Comparison of ENCODE assay signal across 26 cellular contexts in the genomic region with DNA sequence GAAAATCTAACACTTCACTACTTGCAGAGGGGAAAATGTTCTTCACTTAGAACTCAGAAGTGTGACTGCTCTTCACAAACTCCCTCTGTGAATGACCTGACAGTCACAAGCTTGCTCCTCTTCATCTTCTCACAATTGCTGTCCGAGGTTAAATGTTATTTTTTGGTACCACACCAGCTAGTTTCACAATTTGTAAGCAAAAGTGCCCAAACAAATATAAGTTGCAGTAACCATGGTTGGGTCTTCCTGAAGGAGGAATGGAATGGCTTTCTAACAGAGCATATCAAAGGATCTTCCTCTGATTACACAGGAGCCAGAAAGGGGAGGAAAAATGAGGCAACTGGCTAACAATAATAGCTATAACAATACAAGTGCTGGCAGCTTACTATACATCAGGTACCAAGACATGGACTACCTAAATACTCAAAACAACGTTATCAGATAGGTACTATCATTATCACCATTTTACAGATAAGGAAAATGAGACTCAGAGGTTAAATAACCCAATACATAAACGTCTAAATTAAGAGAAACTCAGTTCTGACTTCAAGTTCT.
A peak's percentile ranks its signal among the peaks of the same experiment; 100 is the strongest.
DNase-seq lines count a peak whose midpoint lies in the region; ATAC-seq, FAIRE-seq and TF ChIP-seq lines count a peak whose summit lies in the region.
"Had no signal": no experiment of that assay in that cellular context is flagged by ENCODE, and none has a peak within 500 bp of the region (broad histone marks: within the 10 kb centered on the region; RNA-seq: fewer than 3 reads in every experiment).

No MANE protein-coding gene starts in this region.

- no peaks in the 10 kb centered on the region for H3K27me3 Mint-ChIP-seq in Caco-2 (ENCODE audit: insufficient read depth, unreplicated experiment)
- H3K27me3 Mint-ChIP-seq: activated naive CD4-positive, alpha-beta T cell treated with anti-CD3 and anti-CD28 coated beads, Interleukin-2, amount 50 U/mL, for 24 hours had no signal

- H3K4me3 ChIP-seq in GM23248 (no peak overlapping the region), ascending aorta (no peak overlapping the region), keratinocyte (ENCODE audit: control insufficient read depth in 2 of 3, extremely low read depth in 1 of 3, insufficient read depth in 2 of 3, low read depth in 1 of 3, low read length in 3 of 3) (no peak overlapping the region), Caco-2 (ENCODE audit: low read depth, low read length) (no peak overlapping the region)
- H3K4me3 ChIP-seq: esophagus squamous epithelium, SJSA1, upper lobe of right lung had no signal

- H3F3A ChIP-seq in GM23248 (ENCODE audit: insufficient read depth), result peaks cover 29% of the 10 kb centered on the region

- H3K27me3 ChIP-seq in GM23248 (replicated peaks; ENCODE audit: insufficient read depth), result no peaks in the 10 kb centered on the region
- H3K27me3 ChIP-seq in ascending aorta, result no peaks in the 10 kb centered on the region
- no peaks in the 10 kb centered on the region for H3K27me3 ChIP-seq in keratinocyte (ENCODE audit: control insufficient read depth, extremely low read depth, insufficient read depth, low read length)
- no peaks in the 10 kb centered on the region for H3K27me3 ChIP-seq in Caco-2 (replicated peaks; ENCODE audit: control insufficient read depth, insufficient read depth, low read length)
- H3K27me3 ChIP-seq: esophagus squamous epithelium, SJSA1, upper lobe of right lung had no signal

- FAIRE-seq in keratinocyte (lab: Jason Lieb, UNC), result peak; percentile 51
- FAIRE-seq: G401.6 had no signal

- H3K36me3 ChIP-seq in GM23248 (ENCODE audit: low read depth) (0 out of 2 replicates have a peak, but pooled peaks cover 6% of the 10 kb centered on the region), ascending aorta (peaks cover 0 to 3% of the 10 kb centered on the region in 2 donors), keratinocyte (ENCODE audit: control insufficient read depth in 2 of 2, extremely low read depth in 1 of 2, insufficient read depth in 2 of 2, low read length in 2 of 2) (peaks cover 3 to 5% of the 10 kb centered on the region in 2 experiments), Caco-2 (ENCODE audit: control insufficient read depth, insufficient read depth, low read length) (no peaks in the 10 kb centered on the region)

- H3K4me3 Mint-ChIP-seq in Caco-2 (ENCODE audit: unreplicated experiment), result no peak overlapping the region
- H3K4me3 Mint-ChIP-seq: activated CD8-positive, alpha-beta T cell treated with anti-CD3 and anti-CD28 coated beads, Interleukin-2, amount 10 ng/mL, durations not matched to agents 7 days and 5 days; activated naive CD4-positive, alpha-beta T cell treated with anti-CD3 and anti-CD28 coated beads, Interleukin-2, amount 50 U/mL, for 24 hours; naive thymus-derived CD8-positive, alpha-beta T cell; stimulated activated effector memory CD8-positive, alpha-beta T cell treated with anti-CD3 and anti-CD28 coated beads, Interleukin-12 subunit alpha, Interleukin-12 subunit beta, amount 100 ng/mL, for 72 hours; T-helper 17 cell had no signal

- no peak for TF ChIP-seq CTCF in ascending aorta (IDR thresholded peaks at IDR 0.05)
- TF ChIP-seq CTCF in keratinocyte (optimal IDR thresholded peaks at IDR 0.05 in 1 of 3, IDR thresholded peaks at IDR 0.05 in 1 of 3, conservative IDR thresholded peaks at IDR 0.05 in 1 of 3; ENCODE audit: extremely low read depth in 1 of 3, insufficient read depth in 2 of 3, low read length in 3 of 3), result no peak
- TF ChIP-seq CTCF in Caco-2 (IDR thresholded peaks at IDR 0.05; ENCODE audit: insufficient read depth in 1 of 2, low read depth in 1 of 2, low read length in 1 of 2, severe bottlenecking in 1 of 2, unreplicated experiment in 1 of 2), result no peak

- H3K4me1 ChIP-seq in GM23248 (ENCODE audit: insufficient read depth) (peaks cover 48% of the 10 kb centered on the region), ascending aorta (peaks cover 5 to 39% of the 10 kb centered on the region in 2 donors), keratinocyte (ENCODE audit: control insufficient read depth, extremely low read depth, insufficient read depth, low read length) (peaks cover 12% of the 10 kb centered on the region), Caco-2 (no peaks in the 10 kb centered on the region)

- dilution Hi-C loops in keratinocyte (cut with MboI; ENCODE audit: extremely low pct_ligation_motif_present, low sequenced_read_pairs), result no loop called here

- H2AFZ ChIP-seq in GM23248 (no peak overlapping the region), keratinocyte (ENCODE audit: control insufficient read depth, low read length) (no peak overlapping the region)

- peaks cover 1% of the 10 kb centered on the region for H3K9me1 ChIP-seq in keratinocyte (ENCODE audit: control insufficient read depth, extremely low read depth, insufficient read depth, low read length)

- DNase-seq in GM23248 (no peak), ascending aorta (ENCODE audit: low spot score in 2 of 2) (no peak), keratinocyte (ENCODE audit: low read depth, low spot score) (no peak), sciatic nerve (ENCODE audit: low spot score) (no peak), SHP77 (lab: John Stamatoyannopoulos, UW) (no peak), Caco-2 (no peak), MV-4-11 (lab: John Stamatoyannopoulos, UW) (no peak), HUDEP-2 (lab: John Stamatoyannopoulos, UW; ENCODE audit: unreplicated experiment in 76 of 76) (no peak)
- DNase-seq: activated CD8-positive, alpha-beta T cell treated with anti-CD3 and anti-CD28 coated beads, Interleukin-2, amount 10 ng/mL, durations not matched to agents 7 days and 5 days; aorta; caudate nucleus; esophagus squamous epithelium; left ventricle myocardium superior; naive thymus-derived CD8-positive, alpha-beta T cell; NCI-H2029; NCI-H526 treated with DMSO at 0.1 percent for 48 hours; retina; stimulated activated CD4-positive, alpha-beta T cell treated with anti-CD3 and anti-CD28 coated beads, Interleukin-4, amount 100 ng/mL, for 24 hours; substantia nigra; T-helper 17 cell; upper lobe of right lung had no signal

- WGBS in GM23248 (ENCODE audit: low coverage in 1 of 2, low lambda C conversion rate in 2 of 2, missing lambda C conversion rate in 2 of 2), 2 experiments, result 25 to 26% methylated on average over 3 of the region's 3 CpGs

- H3K9me3 ChIP-seq in GM23248 (ENCODE audit: low read depth) (no peaks in the 10 kb centered on the region), ascending aorta (no peaks in the 10 kb centered on the region), keratinocyte (ENCODE audit: control insufficient read depth, low read depth, low read length) (no peaks in the 10 kb centered on the region), Caco-2 (no peaks in the 10 kb centered on the region)
- H3K9me3 ChIP-seq: esophagus squamous epithelium, SJSA1, upper lobe of right lung had no signal

- H3K4me2 ChIP-seq in GM23248 (ENCODE audit: unreplicated experiment) (peak overlapping the region; percentile 39), keratinocyte (ENCODE audit: control insufficient read depth, extremely low read depth, insufficient read depth, low read depth, low read length) (no peak overlapping the region)

- no peaks in the 10 kb centered on the region for H3K9me2 ChIP-seq in GM23248 (ENCODE audit: insufficient read depth)

- no peaks in the 10 kb centered on the region for H3K4me1 Mint-ChIP-seq in Caco-2 (ENCODE audit: low read depth, unreplicated experiment)
- H3K4me1 Mint-ChIP-seq: activated naive CD4-positive, alpha-beta T cell treated with anti-CD3 and anti-CD28 coated beads, Interleukin-2, amount 50 U/mL, for 24 hours; naive thymus-derived CD8-positive, alpha-beta T cell had no signal

- H3K9ac ChIP-seq in GM23248 (peak overlapping the region; percentile 19; the same call in 1 of the 2 replicates), keratinocyte (ENCODE audit: control insufficient read depth, extremely low read depth, insufficient read depth, low read length) (no peak overlapping the region)

- in situ Hi-C loops in GM23248 (cut with MboI), result no loop called here

- intact Hi-C loops in ascending aorta (cut with DNase I) (loop anchor here (5.0 kb wide), 1 partner anchor 150 kb away; no protein-coding TSS in a partner anchor), sciatic nerve (cut with DNase I) (no loop called here), Caco-2 (cut with micrococcal nuclease; ENCODE audit: unreplicated experiment) (no loop called here)

- no peaks in the 10 kb centered on the region for H4K20me1 ChIP-seq in GM23248 (ENCODE audit: insufficient read depth)
- no peaks in the 10 kb centered on the region for H4K20me1 ChIP-seq in keratinocyte (ENCODE audit: control insufficient read depth, extremely low read depth, insufficient read depth, low read length)

- H3K9me3 Mint-ChIP-seq in Caco-2 (ENCODE audit: unreplicated experiment), result no peaks in the 10 kb centered on the region
- H3K9me3 Mint-ChIP-seq: activated naive CD4-positive, alpha-beta T cell treated with anti-CD3 and anti-CD28 coated beads, Interleukin-2, amount 50 U/mL, for 24 hours; activated T-helper 2 cell treated with anti-CD3 and anti-CD28 coated beads, Interferon-gamma antibody, Interleukin-2, Interleukin-4, amounts not matched to agents 10 μg/mL and 5 μg/mL and 100 μg/mL, durations not matched to agents 14 hours and 24 hours and 36 hours; stimulated activated effector memory CD8-positive, alpha-beta T cell treated with anti-CD3 and anti-CD28 coated beads, Interleukin-12 subunit alpha, Interleukin-12 subunit beta, amount 100 ng/mL, for 72 hours had no signal

- POLR2A ChIA-PET in Caco-2 (lab: Charles Lee), result no interaction called here

- CTCF ChIA-PET in Caco-2 (lab: Charles Lee), result interaction anchor here (0.6 kb wide), 1 partner anchor 64 kb away, joined by 4 read pairs; no protein-coding TSS in a partner anchor

- no TSS peak for BruUV-seq in Caco-2 (replicated peaks; lab: Mats Ljungman, UMichigan)

- H3K36me3 Mint-ChIP-seq in Caco-2 (ENCODE audit: insufficient read depth, unreplicated experiment), result peaks cover 17% of the 10 kb centered on the region
- H3K36me3 Mint-ChIP-seq: activated naive CD4-positive, alpha-beta T cell treated with anti-CD3 and anti-CD28 coated beads, Interleukin-2, amount 50 U/mL, for 24 hours; naive thymus-derived CD8-positive, alpha-beta T cell; stimulated activated effector memory CD8-positive, alpha-beta T cell treated with anti-CD3 and anti-CD28 coated beads, Interleukin-12 subunit alpha, Interleukin-12 subunit beta, amount 100 ng/mL, for 72 hours had no signal

- peaks cover 94% of the 10 kb centered on the region for H3K79me2 ChIP-seq in GM23248 (ENCODE audit: insufficient read depth)
- H3K79me2 ChIP-seq in keratinocyte (ENCODE audit: control insufficient read depth, insufficient read depth, low read length), result peaks cover 50% of the 10 kb centered on the region

- peak; percentile 38 for ATAC-seq in sciatic nerve
- ATAC-seq: activated CD8-positive, alpha-beta T cell treated with anti-CD3 and anti-CD28 coated beads, Interleukin-2, amount 10 ng/mL, durations not matched to agents 7 days and 5 days; left ventricle myocardium superior; naive thymus-derived CD8-positive, alpha-beta T cell; stimulated activated effector memory CD8-positive, alpha-beta T cell treated with anti-CD3 and anti-CD28 coated beads, Interleukin-12 subunit alpha, Interleukin-12 subunit beta, amount 100 ng/mL, for 72 hours; T-helper 17 cell; upper lobe of right lung had no signal

- H3K27ac Mint-ChIP-seq in Caco-2 (ENCODE audit: unreplicated experiment), result no peak overlapping the region
- H3K27ac Mint-ChIP-seq: activated CD8-positive, alpha-beta T cell treated with anti-CD3 and anti-CD28 coated beads, Interleukin-2, amount 10 ng/mL, durations not matched to agents 7 days and 5 days; activated naive CD4-positive, alpha-beta T cell treated with anti-CD3 and anti-CD28 coated beads, Interleukin-2, amount 50 U/mL, for 24 hours; activated T-helper 2 cell treated with anti-CD3 and anti-CD28 coated beads, Interferon-gamma antibody, Interleukin-2, Interleukin-4, amounts not matched to agents 10 μg/mL and 5 μg/mL and 100 μg/mL, durations not matched to agents 14 hours and 24 hours and 36 hours; naive thymus-derived CD8-positive, alpha-beta T cell; stimulated activated effector memory CD8-positive, alpha-beta T cell treated with anti-CD3 and anti-CD28 coated beads, Interleukin-12 subunit alpha, Interleukin-12 subunit beta, amount 100 ng/mL, for 72 hours; T-helper 17 cell had no signal

- H3K27ac ChIP-seq in GM23248 (0 out of 2 replicates have a peak overlapping the region, but pooled peaks have one; percentile 62), ascending aorta (peak overlapping the region; percentile 35 to 44), keratinocyte (ENCODE audit: control insufficient read depth, insufficient read depth, low read length) (no peak overlapping the region)
- H3K27ac ChIP-seq: SJSA1, upper lobe of right lung had no signal
